Comparison of ENCODE assay signal across 34 cellular contexts in the genomic region with DNA sequence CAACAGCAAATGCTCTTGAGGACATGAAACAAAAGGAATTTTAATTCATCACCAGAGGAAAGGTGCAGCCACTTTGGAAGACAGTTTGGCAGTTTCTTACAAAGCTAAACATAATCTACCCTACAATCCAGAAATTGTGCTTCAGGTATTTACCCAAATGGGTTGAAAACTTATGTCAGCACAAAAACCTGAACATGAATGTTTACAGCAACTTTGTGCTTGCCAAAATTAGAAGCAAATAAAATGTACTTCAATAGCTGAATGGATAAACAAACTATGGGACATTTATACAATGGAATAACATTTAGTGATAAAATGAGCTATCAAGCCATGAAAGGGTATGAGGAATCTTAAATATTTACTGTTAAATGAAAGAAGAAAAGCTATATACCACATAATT.
"Had no signal": no experiment of that assay in that cellular context is flagged by ENCODE, and none has a peak within 500 bp of the region (broad histone marks: within the 10 kb centered on the region; RNA-seq: fewer than 3 reads in every experiment).

No MANE protein-coding gene starts in this region.

- H3K36me3 ChIP-seq: MG63 had no signal

- H3K4me3 ChIP-seq: MG63 had no signal

- H3K27ac ChIP-seq: KMS-11 had no signal

- DNase-seq: Karpas-422, Kasumi-1, KG1, MG63, MM.1S, NCI-H1048, NCI-H1092, NCI-H1092 treated with DMSO at 0.1 percent for 48 hours, NCI-H1105, NCI-H1105 treated with DMSO at 0.1 percent for 48 hours, NCI-H1417, NCI-H1417 treated with DMSO at 0.1 percent for 48 hours, NCI-H1436, NCI-H1436 treated with DMSO at 0.1 percent for 48 hours, NCI-H146, NCI-H1694, NCI-H1694 treated with DMSO at 0.1 percent for 48 hours, NCI-H187, NCI-H187 treated with DMSO at 0.1 percent for 48 hours, NCI-H1930, NCI-H2029, NCI-H2029 treated with DMSO at 0.1 percent for 48 hours, NCI-H2081, NCI-H2081 treated with DMSO at 0.1 percent for 48 hours, NCI-H2107, NCI-H2171, NCI-H2171 treated with DMSO at 0.1 percent for 48 hours, NCI-H2227 treated with DMSO at 0.1 percent for 48 hours, NCI-H226, NCI-H345, NCI-H446, NCI-H446 treated with DMSO at 0.1 percent for 48 hours, NCI-H510A had no signal

- H3K27me3 ChIP-seq: MG63 had no signal
